ENCODE assay signal across 30 cellular contexts in the genomic region with DNA sequence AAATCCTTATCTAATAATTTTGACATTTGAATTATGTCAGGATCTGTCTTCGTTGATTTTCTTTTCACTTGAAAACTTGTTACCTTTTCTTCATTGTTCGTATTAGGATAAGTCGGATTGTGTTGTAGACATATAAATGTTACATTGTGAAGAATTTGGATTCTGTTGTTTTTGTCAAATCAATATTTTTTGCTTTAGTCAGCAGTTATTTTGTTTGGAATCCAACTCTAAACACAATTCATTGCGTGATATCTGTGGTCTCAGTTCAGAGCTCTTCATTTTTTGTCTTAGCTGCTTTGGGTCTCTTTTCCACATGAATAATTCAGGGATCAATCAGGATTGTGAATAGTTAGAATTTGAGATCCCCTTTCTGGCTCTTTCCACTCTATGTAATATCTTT.
"Had no signal": no experiment of that assay in that cellular context is flagged by ENCODE, and none has a peak within 500 bp of the region (broad histone marks: within the 10 kb centered on the region; RNA-seq: fewer than 3 reads in every experiment).

No MANE protein-coding gene starts in this region.

- H3K4me1 Mint-ChIP-seq: activated CD4-positive, alpha-beta T cell treated with anti-CD3 and anti-CD28 coated beads for 36 hours; activated CD4-positive, alpha-beta T cell treated with anti-CD3 and anti-CD28 coated beads, Interleukin-2, amount 10 ng/mL, durations not matched to agents 24 days and 14 days; activated CD8-positive, alpha-beta memory T cell treated with anti-CD3 and anti-CD28 coated beads, Interleukin-2, amount 10 ng/mL, durations not matched to agents 7 days and 5 days; activated naive CD4-positive, alpha-beta T cell treated with anti-CD3 and anti-CD28 coated beads, Interleukin-2, amount 10 ng/mL, durations not matched to agents 7 days and 5 days; activated naive CD8-positive, alpha-beta T cell treated with anti-CD3 and anti-CD28 coated beads, Interleukin-2, amount 10 ng/mL, durations not matched to agents 7 days and 5 days had no signal

- H3K27me3 Mint-ChIP-seq: activated CD4-positive, alpha-beta memory T cell treated with anti-CD3 and anti-CD28 coated beads for 36 hours; activated CD4-positive, alpha-beta T cell treated with anti-CD3 and anti-CD28 coated beads for 36 hours; activated CD4-positive, alpha-beta T cell treated with anti-CD3 and anti-CD28 coated beads, Interleukin-2, amount 10 ng/mL, durations not matched to agents 24 days and 14 days; activated CD8-positive, alpha-beta memory T cell treated with anti-CD3 and anti-CD28 coated beads, Interleukin-2, amount 10 ng/mL, durations not matched to agents 7 days and 5 days; activated naive CD4-positive, alpha-beta T cell treated with anti-CD3 and anti-CD28 coated beads, Interleukin-2, amount 10 ng/mL, durations not matched to agents 7 days and 5 days; activated naive CD8-positive, alpha-beta T cell treated with anti-CD3 and anti-CD28 coated beads, Interleukin-2, amount 10 ng/mL, durations not matched to agents 7 days and 5 days; brain had no signal

- H3K27me3 ChIP-seq: ascending aorta, breast epithelium, cardiac muscle cell, colonic mucosa, esophagus squamous epithelium had no signal

- H3K4me3 Mint-ChIP-seq: activated CD4-positive, alpha-beta memory T cell treated with anti-CD3 and anti-CD28 coated beads for 36 hours; activated CD4-positive, alpha-beta T cell treated with anti-CD3 and anti-CD28 coated beads for 36 hours; activated CD4-positive, alpha-beta T cell treated with anti-CD3 and anti-CD28 coated beads, Interleukin-2, amount 10 ng/mL, durations not matched to agents 24 days and 14 days; activated CD8-positive, alpha-beta memory T cell treated with anti-CD3 and anti-CD28 coated beads, Interleukin-2, amount 10 ng/mL, durations not matched to agents 7 days and 5 days; activated CD8-positive, alpha-beta T cell treated with anti-CD3 and anti-CD28 coated beads, Interleukin-2, amount 10 ng/mL, durations not matched to agents 7 days and 5 days; activated naive CD4-positive, alpha-beta T cell treated with anti-CD3 and anti-CD28 coated beads, Interleukin-2, amount 10 ng/mL, durations not matched to agents 7 days and 5 days; activated naive CD8-positive, alpha-beta T cell treated with anti-CD3 and anti-CD28 coated beads, Interleukin-2, amount 10 ng/mL, durations not matched to agents 7 days and 5 days; activated T-helper 1 cell treated with anti-CD3 and anti-CD28 coated beads, Interleukin-12 subunit alpha, Interleukin-12 subunit beta, Interleukin-2, Interleukin-4 antibody, amounts not matched to agents 30 ng/mL and 10 ng/mL and 1 ng/mL, durations not matched to agents 14 hours and 24 hours and 36 hours; brain had no signal

- H3K36me3 ChIP-seq: ascending aorta, breast epithelium, cardiac muscle cell, colonic mucosa, esophagus squamous epithelium had no signal

- H3K9me3 Mint-ChIP-seq: activated CD4-positive, alpha-beta memory T cell treated with anti-CD3 and anti-CD28 coated beads for 36 hours; activated CD4-positive, alpha-beta T cell treated with anti-CD3 and anti-CD28 coated beads, Interleukin-2, amount 10 ng/mL, durations not matched to agents 24 days and 14 days; activated naive CD8-positive, alpha-beta T cell treated with anti-CD3 and anti-CD28 coated beads, Interleukin-2, amount 10 ng/mL, durations not matched to agents 7 days and 5 days; activated T-helper 1 cell treated with anti-CD3 and anti-CD28 coated beads, Interleukin-12 subunit alpha, Interleukin-12 subunit beta, Interleukin-2, Interleukin-4 antibody, amounts not matched to agents 30 ng/mL and 10 ng/mL and 1 ng/mL, durations not matched to agents 14 hours and 24 hours and 36 hours had no signal

- H3K4me1 ChIP-seq: ascending aorta, breast epithelium, colonic mucosa, esophagus squamous epithelium had no signal

- H3K4me3 ChIP-seq: ascending aorta, breast epithelium, cardiac muscle cell, colonic mucosa, esophagus squamous epithelium had no signal

- FAIRE-seq: endothelial cell of umbilical vein had no signal

- ATAC-seq: activated CD4-positive, alpha-beta T cell treated with anti-CD3 and anti-CD28 coated beads for 36 hours; activated CD8-positive, alpha-beta memory T cell treated with anti-CD3 and anti-CD28 coated beads, Interleukin-2, amount 10 ng/mL, durations not matched to agents 7 days and 5 days; activated CD8-positive, alpha-beta T cell treated with anti-CD3 and anti-CD28 coated beads, Interleukin-2, amount 10 ng/mL, durations not matched to agents 7 days and 5 days; activated naive CD4-positive, alpha-beta T cell treated with anti-CD3 and anti-CD28 coated beads, Interleukin-2, amount 50 U/mL, for 72 hours had no signal

- DNase-seq: activated CD4-positive, alpha-beta memory T cell treated with anti-CD3 and anti-CD28 coated beads for 36 hours; activated CD4-positive, alpha-beta T cell treated with anti-CD3 and anti-CD28 coated beads for 36 hours; activated CD4-positive, alpha-beta T cell treated with anti-CD3 and anti-CD28 coated beads, Interleukin-2, amount 10 ng/mL, durations not matched to agents 24 days and 14 days; activated CD4-positive, CD25-positive, alpha-beta regulatory T cell; activated CD4-positive, CD25-positive, alpha-beta regulatory T cell treated with anti-CD3 and anti-CD28 coated beads, Interleukin-2, amount 50 U/mL, for 72 hours; activated CD8-positive, alpha-beta memory T cell treated with anti-CD3 and anti-CD28 coated beads, Interleukin-2, amount 10 ng/mL, durations not matched to agents 7 days and 5 days; activated CD8-positive, alpha-beta memory T cell treated with anti-CD3 and anti-CD28 coated beads, Interleukin-2, amount 50 U/mL, for 4 hours; activated CD8-positive, alpha-beta T cell treated with anti-CD3 and anti-CD28 coated beads, Interleukin-2, amount 10 ng/mL, durations not matched to agents 7 days and 5 days; activated effector memory CD4-positive, alpha-beta T cell treated with anti-CD3 and anti-CD28 coated beads, Interleukin-2, amount 50 U/mL, for 16 hours; activated naive CD4-positive, alpha-beta T cell; activated naive CD4-positive, alpha-beta T cell treated with anti-CD3 and anti-CD28 coated beads, Interleukin-2, amount 10 ng/mL, durations not matched to agents 7 days and 5 days; activated naive CD8-positive, alpha-beta T cell treated with anti-CD3 and anti-CD28 coated beads, Interleukin-2, amount 10 ng/mL, durations not matched to agents 7 days and 5 days; activated T-cell treated with anti-CD3 and anti-CD28 coated beads, Interleukin-2, amount 50 U/mL, for 1 hour; activated T-cell treated with anti-CD3 and anti-CD28 coated beads, Interleukin-2, amount 50 U/mL, for 48 hours; central memory CD4-positive, alpha-beta T cell; cerebellar nuclear complex; colonic mucosa; effector CD8-positive, alpha-beta T cell; esophagus squamous epithelium; foreskin melanocyte; T-helper 2 cell had no signal

- H3K36me3 Mint-ChIP-seq: activated CD4-positive, alpha-beta memory T cell treated with anti-CD3 and anti-CD28 coated beads for 36 hours; activated CD8-positive, alpha-beta memory T cell treated with anti-CD3 and anti-CD28 coated beads, Interleukin-2, amount 10 ng/mL, durations not matched to agents 7 days and 5 days; activated naive CD4-positive, alpha-beta T cell treated with anti-CD3 and anti-CD28 coated beads, Interleukin-2, amount 10 ng/mL, durations not matched to agents 7 days and 5 days; activated naive CD4-positive, alpha-beta T cell treated with anti-CD3 and anti-CD28 coated beads, Interleukin-2, amount 50 U/mL, for 72 hours; activated naive CD8-positive, alpha-beta T cell treated with anti-CD3 and anti-CD28 coated beads, Interleukin-2, amount 10 ng/mL, durations not matched to agents 7 days and 5 days; brain had no signal

- H3K27ac ChIP-seq: ascending aorta, breast epithelium, cardiac muscle cell, colonic mucosa, epithelial cell of prostate, esophagus squamous epithelium had no signal

- H3K27ac Mint-ChIP-seq: activated CD4-positive, alpha-beta memory T cell treated with anti-CD3 and anti-CD28 coated beads for 36 hours; activated CD4-positive, alpha-beta T cell treated with anti-CD3 and anti-CD28 coated beads for 36 hours; activated CD4-positive, alpha-beta T cell treated with anti-CD3 and anti-CD28 coated beads, Interleukin-2, amount 10 ng/mL, durations not matched to agents 24 days and 14 days; activated CD8-positive, alpha-beta memory T cell treated with anti-CD3 and anti-CD28 coated beads, Interleukin-2, amount 10 ng/mL, durations not matched to agents 7 days and 5 days; activated CD8-positive, alpha-beta T cell treated with anti-CD3 and anti-CD28 coated beads, Interleukin-2, amount 10 ng/mL, durations not matched to agents 7 days and 5 days; activated naive CD4-positive, alpha-beta T cell treated with anti-CD3 and anti-CD28 coated beads, Interleukin-2, amount 10 ng/mL, durations not matched to agents 7 days and 5 days; activated naive CD4-positive, alpha-beta T cell treated with anti-CD3 and anti-CD28 coated beads, Interleukin-2, amount 50 U/mL, for 72 hours; activated naive CD8-positive, alpha-beta T cell treated with anti-CD3 and anti-CD28 coated beads, Interleukin-2, amount 10 ng/mL, durations not matched to agents 7 days and 5 days; activated T-helper 1 cell treated with anti-CD3 and anti-CD28 coated beads, Interleukin-12 subunit alpha, Interleukin-12 subunit beta, Interleukin-2, Interleukin-4 antibody, amounts not matched to agents 30 ng/mL and 10 ng/mL and 1 ng/mL, durations not matched to agents 14 hours and 24 hours and 36 hours; activated T-helper 2 cell treated with anti-CD3 and anti-CD28 coated beads, Interferon-gamma antibody, Interleukin-2, Interleukin-4, amounts not matched to agents 10 μg/mL and 5 μg/mL and 100 μg/mL, durations not matched to agents 14 hours and 24 hours and 36 hours; brain had no signal

- H3K9me3 ChIP-seq: ascending aorta, breast epithelium, colonic mucosa had no signal
